ENCODE assay signal across 25 cellular contexts in genomic region chr19:46033401-46033800, GRCh38. TPM values are rescaled to one million over a fixed set of nuclear protein-coding genes. Genes with fewer than 3 reads are reported as not detected.
A peak's percentile ranks its signal among the peaks of the same experiment; 100 is the strongest.
DNase-seq lines count a peak whose midpoint lies in the region; ATAC-seq, FAIRE-seq and TF ChIP-seq lines count a peak whose summit lies in the region.
"Had no signal": no experiment of that assay in that cellular context is flagged by ENCODE, and none has a peak within 500 bp of the region (broad histone marks: within the 10 kb centered on the region; RNA-seq: fewer than 3 reads in every experiment).

No MANE protein-coding gene starts in this region.

- CTCF ChIA-PET in HepG2 (lab: Yijun Ruan, JAX; ENCODE audit: low intra/inter-chr PET ratio, low total read pairs) (no interaction called here), RWPE1 (lab: Yijun Ruan, JAX) (interaction anchor here (0.9 to 1.0 kb wide), 2 partner anchors 44 to 45 kb away, joined by 3 to 13 read pairs; no protein-coding TSS in a partner anchor)

- BruUV-seq in HepG2 (replicated peaks; lab: Mats Ljungman, UMichigan) = no TSS peak

- no peaks in the 10 kb centered on the region for H3K27me3 ChIP-seq in HepG2 (ENCODE audit: control insufficient read depth in 1 of 2, insufficient read depth in 2 of 2, low read length in 2 of 2)
- H3K27me3 ChIP-seq in right lobe of liver = no peaks in the 10 kb centered on the region
- peaks cover 0 to 23% (median 2%) of the 10 kb centered on the region in 4 donors for H3K27me3 ChIP-seq in esophagus muscularis mucosa
- H3K27me3 ChIP-seq in hepatocyte = no peaks in the 10 kb centered on the region

- H3K9me3 ChIP-seq in HepG2 (ENCODE audit: low read length) (no peaks in the 10 kb centered on the region), right lobe of liver (no peaks in the 10 kb centered on the region), esophagus muscularis mucosa (no peaks in the 10 kb centered on the region), hepatocyte (ENCODE audit: low read depth) (no peaks in the 10 kb centered on the region)

- POLR2A ChIA-PET in HepG2 (lab: Yijun Ruan, JAX) = no interaction called here
- POLR2A ChIA-PET in RWPE1 (lab: Yijun Ruan, JAX; ENCODE audit: low non-redundant PET) = no interaction called here

- no peak for FAIRE-seq in HepG2 (lab: Jason Lieb, UNC)
- FAIRE-seq: GM12891, GM18507, H1 had no signal

- H4K20me1 ChIP-seq in HepG2 (ENCODE audit: insufficient read depth, low read length) (no peaks in the 10 kb centered on the region), hepatocyte (ENCODE audit: insufficient read depth, poor library complexity, severe bottlenecking) (no peaks in the 10 kb centered on the region)

- H3K9me2 ChIP-seq in hepatocyte (replicated peaks; ENCODE audit: insufficient read depth) = no peaks in the 10 kb centered on the region

- no peak overlapping the region for H3K9ac ChIP-seq in HepG2 (ENCODE audit: insufficient read depth, low read depth, low read length)
- H3K9ac ChIP-seq: GM23248 had no signal

- H3K4me2 ChIP-seq in HepG2 (ENCODE audit: low read depth, low read length) = no peak overlapping the region
- no peak overlapping the region for H3K4me2 ChIP-seq in hepatocyte

- peaks cover 29% of the 10 kb centered on the region for H3K4me1 ChIP-seq in HepG2 (ENCODE audit: insufficient read depth, low read length)
- no peaks in the 10 kb centered on the region for H3K4me1 ChIP-seq in right lobe of liver
- H3K4me1 ChIP-seq in esophagus muscularis mucosa = peaks cover 0 to 5% (median 0%) of the 10 kb centered on the region in 4 donors
- peaks cover 11% of the 10 kb centered on the region for H3K4me1 ChIP-seq in hepatocyte (ENCODE audit: insufficient read depth)

- TF ChIP-seq POLR2A in HepG2 (IDR thresholded peaks at IDR 0.05; ENCODE audit: insufficient read depth in 1 of 2, low read depth in 2 of 2, low read length in 2 of 2) (no peak), right lobe of liver (IDR thresholded peaks at IDR 0.05) (no peak), esophagus muscularis mucosa (IDR thresholded peaks at IDR 0.05; ENCODE audit: low read depth) (no peak)

- DNase-seq in HepG2 (ENCODE audit: low spot score) (no peak), right lobe of liver (no peak), esophagus muscularis mucosa (ENCODE audit: extremely low spot score) (peak; percentile 87), posterior vena cava (ENCODE audit: low spot score) (peak; percentile 36), sciatic nerve (ENCODE audit: low spot score) (no peak), RWPE1 (ENCODE audit: low spot score) (no peak), hepatocyte (ENCODE audit: low spot score) (no peak)
- DNase-seq: C1 segment of cervical spinal cord; Calu3; CD4-positive, alpha-beta memory T cell; COR-L47; DMS53; DMS79 treated with DMSO at 0.1 percent for 48 hours; GF-D8; GM23248; H7; HCEC 1CT had no signal

- TF ChIP-seq EP300 in HepG2 (IDR thresholded peaks at IDR 0.05; ENCODE audit: low read depth in 2 of 2, low read length in 2 of 2) (no peak), HepG2 (CRISPR knock-in tag; IDR thresholded peaks at IDR 0.05; ENCODE audit: borderline replicate concordance) (no peak), esophagus muscularis mucosa (IDR thresholded peaks at IDR 0.05) (no peak)

- H3K4me3 ChIP-seq in HepG2 (replicated peaks in 1 of 3; ENCODE audit: insufficient read depth in 1 of 3, low read depth in 2 of 3, low read length in 3 of 3) (no peak overlapping the region), right lobe of liver (no peak overlapping the region), esophagus muscularis mucosa (no peak overlapping the region), hepatocyte (no peak overlapping the region)
- H3K4me3 ChIP-seq: GM23248 had no signal

- no peak overlapping the region for H2AFZ ChIP-seq in HepG2 (ENCODE audit: low read length)
- no peak overlapping the region for H2AFZ ChIP-seq in hepatocyte
- H2AFZ ChIP-seq: GM23248 had no signal

- no peak for TF ChIP-seq CTCF in HepG2 (CRISPR knock-in tag; IDR thresholded peaks at IDR 0.05)
- no peak for TF ChIP-seq CTCF in right lobe of liver (IDR thresholded peaks at IDR 0.05)
- no peak for TF ChIP-seq CTCF in esophagus muscularis mucosa (IDR thresholded peaks at IDR 0.05)
- TF ChIP-seq CTCF in RWPE1 (conservative IDR thresholded peaks at IDR 0.05; ENCODE audit: low read depth) = no peak
- TF ChIP-seq CTCF in hepatocyte (IDR thresholded peaks at IDR 0.05; ENCODE audit: poor library complexity) = no peak

- in situ Hi-C loops in HepG2 (cut with HindIII; ENCODE audit: extremely low pct_ligation_motif_present, low pct_unique_long_range_greater_than_20kb) = no loop called here

- intact Hi-C loops in HepG2 (cut with micrococcal nuclease; ENCODE audit: unreplicated experiment) (no loop called here), right lobe of liver (cut with DNase I) (no loop called here), esophagus muscularis mucosa (cut with DNase I) (loop anchor here (5.0 kb wide), 1 partner anchor 159 kb away; no protein-coding TSS in a partner anchor), posterior vena cava (cut with DNase I) (no loop called here), sciatic nerve (cut with DNase I) (no loop called here)

- H3K79me2 ChIP-seq in HepG2 (ENCODE audit: insufficient read depth, low read length) (no peaks in the 10 kb centered on the region), hepatocyte (no peaks in the 10 kb centered on the region)

- H3K36me3 ChIP-seq in HepG2 (replicated peaks in 1 of 2; ENCODE audit: control insufficient read depth in 1 of 2, insufficient read depth in 2 of 2, low read length in 2 of 2) (no peaks in the 10 kb centered on the region), right lobe of liver (no peaks in the 10 kb centered on the region), esophagus muscularis mucosa (no peaks in the 10 kb centered on the region), hepatocyte (replicated peaks; ENCODE audit: insufficient read depth, low read depth) (no peaks in the 10 kb centered on the region)

- WGBS in HepG2 (ENCODE audit: low lambda C conversion rate) = no CpG with 5 or more reads among the region's 11 CpGs
- WGBS in right lobe of liver (ENCODE audit: insufficient coverage, low coverage, low lambda C conversion rate, missing lambda C conversion rate) = no CpG with 5 or more reads among the region's 11 CpGs
- WGBS in esophagus muscularis mucosa = no CpG with 5 or more reads among the region's 11 CpGs
- 94% methylated on average over 11 of the region's 11 CpGs for WGBS in hepatocyte (ENCODE audit: low lambda C conversion rate, missing lambda C conversion rate)

- no peak for TF ChIP-seq RAD21 in HepG2 (CRISPR knock-in tag; IDR thresholded peaks at IDR 0.05)

- H3K27ac ChIP-seq in HepG2 (ENCODE audit: extremely low read length, insufficient read depth, low read length) (no peak overlapping the region), right lobe of liver (no peak overlapping the region), esophagus muscularis mucosa (replicated peaks in 1 of 4) (no peak overlapping the region), RWPE1 (no peak overlapping the region), hepatocyte (no peak overlapping the region)
- H3K27ac ChIP-seq: GM23248 had no signal

- ATAC-seq in HepG2 = no peak
- no peak for ATAC-seq in right lobe of liver
- ATAC-seq in sciatic nerve = no peak

RNA-seq across cellular contexts. Expression of gene IGFL4, which starts 7.4 kb away (rescaled TPM):
- total RNA-seq in HepG2 (2016; rRNA removed; fragmentation: Illumina TruSeq; extraction: Trizol) = 0.20 and 1.4 TPM in 2 replicates
- 0.09 TPM in 1 of 2 replicates, not detected in the other for total RNA-seq in HepG2 (2016; cell fraction: cytosol; rRNA removed; fragmentation: Illumina TruSeq; extraction: Trizol; ENCODE audit: low read depth)
- total RNA-seq in HepG2 (2016; cell fraction: insoluble cytoplasmic fraction; rRNA removed; fragmentation: Illumina TruSeq; extraction: Trizol) = 0.27 and 1.5 TPM in 2 replicates
- 0.28 and 0.43 TPM in 2 replicates for total RNA-seq in HepG2 (2016; cell fraction: membrane; rRNA removed; fragmentation: Illumina TruSeq; extraction: Trizol)
- 3.3 and 3.7 TPM in 2 replicates for total RNA-seq in HepG2 (2016; cell fraction: nucleus; rRNA removed; fragmentation: Illumina TruSeq; extraction: Trizol)
- 1.1 and 1.2 TPM in 2 replicates for polyA plus RNA-seq in HepG2 (2011; rRNA removed)
- 0.09 and 0.18 TPM in 2 replicates for polyA plus RNA-seq in HepG2 (2011; cell fraction: cytosol; rRNA removed)
- polyA plus RNA-seq in HepG2 (2011; cell fraction: nucleus; rRNA removed) = 5.3 and 5.9 TPM in 2 replicates
- 0.47 and 0.83 TPM in 2 replicates for polyA plus RNA-seq in HepG2 (2012)
- polyA plus RNA-seq in HepG2 (2016; cell fraction: cytosol; fragmentation: Illumina TruSeq; extraction: Trizol; ENCODE audit: low read depth) = 0.05 TPM in 1 of 2 replicates, not detected in the other
- 0.14 and 0.24 TPM in 2 replicates for polyA plus RNA-seq in HepG2 (2016; cell fraction: insoluble cytoplasmic fraction; fragmentation: Illumina TruSeq; extraction: Trizol; ENCODE audit: low read depth)
- 0.06 and 0.22 TPM in 2 replicates for polyA plus RNA-seq in HepG2 (2016; cell fraction: membrane; fragmentation: Illumina TruSeq; extraction: Trizol; ENCODE audit: low read depth)
- polyA plus RNA-seq in HepG2 (2016; cell fraction: nucleus; fragmentation: Illumina TruSeq; extraction: Trizol; ENCODE audit: insufficient read depth, low read depth) = 7.1 and 7.2 TPM in 2 replicates
- polyA minus RNA-seq in HepG2 (2011; rRNA and poly(A)+ RNA removed; ENCODE audit: low replicate concordance) = 0.07 and 0.10 TPM in 2 replicates
- polyA minus RNA-seq in HepG2 (2011; cell fraction: cytosol; rRNA and poly(A)+ RNA removed) = not detected in 2 replicates
- polyA minus RNA-seq in HepG2 (2011; cell fraction: nucleus; rRNA and poly(A)+ RNA removed) = 1.7 and 2.2 TPM in 2 replicates
- not detected for total RNA-seq in right lobe of liver
- total RNA-seq in esophagus muscularis mucosa = not detected
- not detected for total RNA-seq in posterior vena cava
- total RNA-seq in sciatic nerve = 0.94 TPM
- total RNA-seq in hepatocyte = 1.1 and 1.8 TPM in 2 replicates
- polyA plus RNA-seq in hepatocyte = 0.41 and 0.83 TPM in 2 replicates
- total RNA-seq: A172; A673; Calu3; CD4-positive, alpha-beta memory T cell; Daoy; G401; GM23248; H7 had no signal
- polyA plus RNA-seq: BJ; CD4-positive, alpha-beta memory T cell; GM23248 had no signal

RNA-seq across cellular contexts. Expression of gene PGLYRP1, which starts 10.5 kb away (rescaled TPM):
- total RNA-seq in HepG2 (2016; rRNA removed; fragmentation: Illumina TruSeq; extraction: Trizol) = not detected in 2 replicates
- not detected in 2 replicates for total RNA-seq in HepG2 (2016; cell fraction: cytosol; rRNA removed; fragmentation: Illumina TruSeq; extraction: Trizol; ENCODE audit: low read depth)
- not detected in 2 replicates for total RNA-seq in HepG2 (2016; cell fraction: insoluble cytoplasmic fraction; rRNA removed; fragmentation: Illumina TruSeq; extraction: Trizol)
- total RNA-seq in HepG2 (2016; cell fraction: membrane; rRNA removed; fragmentation: Illumina TruSeq; extraction: Trizol) = not detected in 2 replicates
- not detected in 2 replicates for total RNA-seq in HepG2 (2016; cell fraction: nucleus; rRNA removed; fragmentation: Illumina TruSeq; extraction: Trizol)
- not detected in 2 replicates for polyA plus RNA-seq in HepG2 (2011; rRNA removed)
- not detected in 2 replicates for polyA plus RNA-seq in HepG2 (2011; cell fraction: cytosol; rRNA removed)
- not detected in 2 replicates for polyA plus RNA-seq in HepG2 (2011; cell fraction: nucleus; rRNA removed)
- not detected in 2 replicates for polyA plus RNA-seq in HepG2 (2012)
- polyA plus RNA-seq in HepG2 (2016; cell fraction: cytosol; fragmentation: Illumina TruSeq; extraction: Trizol; ENCODE audit: low read depth) = not detected in 2 replicates
- polyA plus RNA-seq in HepG2 (2016; cell fraction: insoluble cytoplasmic fraction; fragmentation: Illumina TruSeq; extraction: Trizol; ENCODE audit: low read depth) = not detected in 2 replicates
- not detected in 2 replicates for polyA plus RNA-seq in HepG2 (2016; cell fraction: membrane; fragmentation: Illumina TruSeq; extraction: Trizol; ENCODE audit: low read depth)
- not detected in 2 replicates for polyA plus RNA-seq in HepG2 (2016; cell fraction: nucleus; fragmentation: Illumina TruSeq; extraction: Trizol; ENCODE audit: insufficient read depth, low read depth)
- not detected in 2 replicates for polyA minus RNA-seq in HepG2 (2011; rRNA and poly(A)+ RNA removed; ENCODE audit: low replicate concordance)
- polyA minus RNA-seq in HepG2 (2011; cell fraction: cytosol; rRNA and poly(A)+ RNA removed) = not detected in 2 replicates
- polyA minus RNA-seq in HepG2 (2011; cell fraction: nucleus; rRNA and poly(A)+ RNA removed) = not detected in 2 replicates
- total RNA-seq in right lobe of liver = 1 to 10 TPM in 1 of 6 experiments, under 1 TPM in 1, not detected in 4; 0.86 to 1.1 TPM
- under 1 TPM in 1 of 4 donors, not detected in 3; 0.65 TPM for total RNA-seq in esophagus muscularis mucosa
- total RNA-seq in posterior vena cava = not detected
- 3.2 TPM for total RNA-seq in sciatic nerve
- total RNA-seq in hepatocyte = not detected in 2 replicates
- not detected in 2 replicates for polyA plus RNA-seq in hepatocyte
- total RNA-seq: A172; A673; Calu3; CD4-positive, alpha-beta memory T cell; Daoy; G401; GM23248; H1; H7 had no signal
- polyA plus RNA-seq: BJ; CD4-positive, alpha-beta memory T cell; GM23248; H1 had no signal

RNA-seq across cellular contexts. Expression of gene CCDC61, which starts 38.1 kb away (rescaled TPM):
- 3.3 and 4.2 TPM in 2 replicates for total RNA-seq in HepG2 (2016; rRNA removed; fragmentation: Illumina TruSeq; extraction: Trizol)
- 0.53 and 0.71 TPM in 2 replicates for total RNA-seq in HepG2 (2016; cell fraction: cytosol; rRNA removed; fragmentation: Illumina TruSeq; extraction: Trizol; ENCODE audit: low read depth)
- total RNA-seq in HepG2 (2016; cell fraction: insoluble cytoplasmic fraction; rRNA removed; fragmentation: Illumina TruSeq; extraction: Trizol) = 2.2 and 3.8 TPM in 2 replicates
- 0.74 and 1.1 TPM in 2 replicates for total RNA-seq in HepG2 (2016; cell fraction: membrane; rRNA removed; fragmentation: Illumina TruSeq; extraction: Trizol)
- total RNA-seq in HepG2 (2016; cell fraction: nucleus; rRNA removed; fragmentation: Illumina TruSeq; extraction: Trizol) = 4.0 and 4.2 TPM in 2 replicates
- polyA plus RNA-seq in HepG2 (2011; rRNA removed) = 4.9 and 6.0 TPM in 2 replicates
- polyA plus RNA-seq in HepG2 (2011; cell fraction: cytosol; rRNA removed) = 3.1 and 4.4 TPM in 2 replicates
- 22.6 and 26.0 TPM in 2 replicates for polyA plus RNA-seq in HepG2 (2011; cell fraction: nucleus; rRNA removed)
- polyA plus RNA-seq in HepG2 (2012) = 4.4 and 5.7 TPM in 2 replicates
- 0.61 and 0.75 TPM in 2 replicates for polyA plus RNA-seq in HepG2 (2016; cell fraction: cytosol; fragmentation: Illumina TruSeq; extraction: Trizol; ENCODE audit: low read depth)
- polyA plus RNA-seq in HepG2 (2016; cell fraction: insoluble cytoplasmic fraction; fragmentation: Illumina TruSeq; extraction: Trizol; ENCODE audit: low read depth) = 4.7 and 5.4 TPM in 2 replicates
- polyA plus RNA-seq in HepG2 (2016; cell fraction: membrane; fragmentation: Illumina TruSeq; extraction: Trizol; ENCODE audit: low read depth) = 0.81 and 1.2 TPM in 2 replicates
- polyA plus RNA-seq in HepG2 (2016; cell fraction: nucleus; fragmentation: Illumina TruSeq; extraction: Trizol; ENCODE audit: insufficient read depth, low read depth) = 12.9 and 13.8 TPM in 2 replicates
- 4.8 and 6.4 TPM in 2 replicates for polyA minus RNA-seq in HepG2 (2011; rRNA and poly(A)+ RNA removed; ENCODE audit: low replicate concordance)
- 1.9 and 2.6 TPM in 2 replicates for polyA minus RNA-seq in HepG2 (2011; cell fraction: cytosol; rRNA and poly(A)+ RNA removed)
- 8.2 and 9.9 TPM in 2 replicates for polyA minus RNA-seq in HepG2 (2011; cell fraction: nucleus; rRNA and poly(A)+ RNA removed)
- total RNA-seq in right lobe of liver = 1 to 10 TPM; 5.8 to 9.7 (median 8.1) TPM
- total RNA-seq in esophagus muscularis mucosa = 1 to 10 TPM; 5.3 to 9.6 (median 8.6) TPM
- total RNA-seq in posterior vena cava = 10 to 100 TPM in 1 of 2 donors, 1 to 10 TPM in 1; 10.0 to 12.9 TPM
- 17.8 TPM for total RNA-seq in sciatic nerve
- 3.6 and 4.5 TPM in 2 replicates for total RNA-seq in hepatocyte
- polyA plus RNA-seq in hepatocyte = 7.3 and 9.8 TPM in 2 replicates

RNA-seq across cellular contexts. Expression of gene NOVA2, which starts 59.7 kb away (rescaled TPM):
- total RNA-seq in HepG2 (2016; rRNA removed; fragmentation: Illumina TruSeq; extraction: Trizol) (not detected in 2 replicates), right lobe of liver (1 to 10 TPM in 2 of 6 experiments, under 1 TPM in 4; 0.66 to 2.5 (median 0.85) TPM), esophagus muscularis mucosa (1 to 10 TPM; 1.2 to 4.6 (median 2.7) TPM), posterior vena cava (1 to 10 TPM; 7.9 to 8.0 TPM), sciatic nerve (9.9 TPM), hepatocyte (0.12 TPM in 1 of 2 replicates, not detected in the other)
- total RNA-seq in HepG2 (2016; cell fraction: cytosol; rRNA removed; fragmentation: Illumina TruSeq; extraction: Trizol; ENCODE audit: low read depth) = not detected in 2 replicates
- not detected in 2 replicates for total RNA-seq in HepG2 (2016; cell fraction: insoluble cytoplasmic fraction; rRNA removed; fragmentation: Illumina TruSeq; extraction: Trizol)
- total RNA-seq in HepG2 (2016; cell fraction: membrane; rRNA removed; fragmentation: Illumina TruSeq; extraction: Trizol) = not detected in 2 replicates
- total RNA-seq in HepG2 (2016; cell fraction: nucleus; rRNA removed; fragmentation: Illumina TruSeq; extraction: Trizol) = not detected in 2 replicates
- polyA plus RNA-seq in HepG2 (2011; rRNA removed) (not detected in 2 replicates), hepatocyte (0.08 and 0.16 TPM in 2 replicates)
- not detected in 2 replicates for polyA plus RNA-seq in HepG2 (2011; cell fraction: cytosol; rRNA removed)
- not detected in 2 replicates for polyA plus RNA-seq in HepG2 (2011; cell fraction: nucleus; rRNA removed)
- polyA plus RNA-seq in HepG2 (2012) = not detected in 2 replicates
- polyA plus RNA-seq in HepG2 (2016; cell fraction: cytosol; fragmentation: Illumina TruSeq; extraction: Trizol; ENCODE audit: low read depth) = not detected in 2 replicates
- not detected in 2 replicates for polyA plus RNA-seq in HepG2 (2016; cell fraction: insoluble cytoplasmic fraction; fragmentation: Illumina TruSeq; extraction: Trizol; ENCODE audit: low read depth)
- polyA plus RNA-seq in HepG2 (2016; cell fraction: membrane; fragmentation: Illumina TruSeq; extraction: Trizol; ENCODE audit: low read depth) = not detected in 2 replicates
- not detected in 2 replicates for polyA plus RNA-seq in HepG2 (2016; cell fraction: nucleus; fragmentation: Illumina TruSeq; extraction: Trizol; ENCODE audit: insufficient read depth, low read depth)
- not detected in 2 replicates for polyA minus RNA-seq in HepG2 (2011; rRNA and poly(A)+ RNA removed; ENCODE audit: low replicate concordance)
- polyA minus RNA-seq in HepG2 (2011; cell fraction: cytosol; rRNA and poly(A)+ RNA removed) = not detected in 2 replicates
- not detected in 2 replicates for polyA minus RNA-seq in HepG2 (2011; cell fraction: nucleus; rRNA and poly(A)+ RNA removed)
- total RNA-seq: A673; Calu3; CD4-positive, alpha-beta memory T cell; Daoy; G401; GM23248 had no signal
- polyA plus RNA-seq: CD4-positive, alpha-beta memory T cell; GM23248 had no signal

Comparison
In these comparisons a context has a peak if more than half of its experiments do, and no peak if none do; other contexts are left out.
1. DNase-seq: peak in esophagus muscularis mucosa (single experiment) and posterior vena cava (single experiment); none in HepG2 (single experiment), right lobe of liver (0 of 3), sciatic nerve (single experiment), RWPE1 (single experiment) and hepatocyte (single experiment).